ENCODE assay signal across 8 cellular contexts in the genomic region with DNA sequence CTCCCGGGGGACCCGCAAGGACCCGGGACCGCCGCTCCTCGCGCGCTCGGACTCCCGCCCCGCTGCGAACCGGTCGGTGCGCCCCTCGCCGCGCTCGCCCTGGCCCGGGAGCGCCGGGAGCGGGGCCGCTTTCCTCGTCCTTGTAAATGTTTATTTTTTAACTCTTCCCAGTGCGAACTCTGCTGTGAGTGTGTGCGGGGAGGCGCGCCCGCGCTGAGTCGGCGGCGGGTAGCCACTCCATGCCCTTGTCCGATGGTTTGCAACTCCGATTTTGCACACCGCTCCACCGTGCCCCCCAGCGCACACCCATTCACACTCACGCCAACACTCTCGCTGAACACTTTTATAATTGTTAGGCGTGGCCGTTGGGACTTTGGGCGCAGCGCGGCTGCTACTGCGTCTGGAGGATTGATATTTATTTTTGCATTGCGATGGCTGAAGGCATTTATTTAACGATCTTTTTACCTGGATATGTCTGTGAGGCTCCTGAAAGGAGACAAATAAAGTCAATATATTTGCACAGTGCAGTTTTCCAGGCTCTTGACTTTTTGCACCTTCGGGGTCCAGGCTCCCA. TPM values are rescaled to one million over a fixed set of nuclear protein-coding genes. Genes with fewer than 3 reads are reported as not detected.
DNase-seq lines count a peak whose midpoint lies in the region; ATAC-seq and TF ChIP-seq lines count a peak whose summit lies in the region.

No MANE protein-coding gene starts in this region.

- DNase-seq in heart right ventricle (no peak), left ventricle myocardium superior (no peak), astrocyte of the cerebellum (ENCODE audit: low read depth) (no peak), tibial nerve (ENCODE audit: low spot score in 2 of 2) (no peak), HK-2 (ENCODE audit: unreplicated experiment) (no peak), NCI-H510A (lab: John Stamatoyannopoulos, UW) (no peak), NCI-H1105 (lab: John Stamatoyannopoulos, UW) (no peak)

- 0% methylated on average over 31 to 50 of the region's 50 CpGs for WGBS in heart right ventricle, 2 donors
- 2% methylated on average over 50 of the region's 50 CpGs for WGBS in liver
- 1% methylated on average over 42 to 44 of the region's 50 CpGs for WGBS in tibial nerve, 2 donors

- TF ChIP-seq EP300 in tibial nerve (IDR thresholded peaks at IDR 0.05) = no peak

- intact Hi-C loops in heart right ventricle (cut with DNase I) = loop anchor here in 8 of 10 donors (2.0 to 10.0 kb wide), 9 partner anchors 21 to 94 kb away; no protein-coding TSS in a partner anchor
- intact Hi-C loops in left ventricle myocardium superior (cut with micrococcal nuclease) = loop anchor here (10.0 kb wide), 1 partner anchor 91 kb away; no protein-coding TSS in a partner anchor

- in situ Hi-C loops in astrocyte of the cerebellum (cut with HindIII; ENCODE audit: low sequenced_read_pairs) = no loop called here

- ATAC-seq in heart right ventricle = no peak
- no peak for ATAC-seq in left ventricle myocardium superior

- TF ChIP-seq CTCF in heart right ventricle (IDR thresholded peaks at IDR 0.05) (no peak), astrocyte of the cerebellum (IDR thresholded peaks at IDR 0.05; ENCODE audit: low read depth, low read length, missing control alignments) (no peak), liver (IDR thresholded peaks at IDR 0.05; ENCODE audit: low read depth, low read length, missing input control) (no peak), tibial nerve (IDR thresholded peaks at IDR 0.05) (no peak)

- peak overlapping the region; percentile 38 to 87 (median 80) for H3K4me3 ChIP-seq in heart right ventricle
- H3K4me3 ChIP-seq in astrocyte of the cerebellum (ENCODE audit: low read depth, low read length) = peak overlapping the region; percentile 50
- H3K4me3 ChIP-seq in liver (ENCODE audit: low read depth in 1 of 3, low read length in 3 of 3) = peak overlapping the region; percentile 52 to 82 (median 77)
- H3K4me3 ChIP-seq in tibial nerve = peak overlapping the region; percentile 43 to 71 (median 62)

- peak in 1 of 2 donors; percentile 5 for TF ChIP-seq RAD21 in liver (IDR thresholded peaks at IDR 0.05)

- no peak for TF ChIP-seq POLR2A in tibial nerve (IDR thresholded peaks at IDR 0.05)

- peak overlapping the region in 1 of 2 donors; percentile 5 for H3K9ac ChIP-seq in liver (ENCODE audit: low read depth in 1 of 2, low read length in 2 of 2)

- H3K27ac ChIP-seq in heart right ventricle = peak overlapping the region; percentile 86 to 93 (median 92)
- peak overlapping the region; percentile 67 to 86 for H3K27ac ChIP-seq in liver (ENCODE audit: low read depth in 1 of 2, low read length in 2 of 2)
- H3K27ac ChIP-seq in tibial nerve = peak overlapping the region; percentile 47 to 92 (median 80)

- H3K9me3 ChIP-seq in heart right ventricle = no peaks in the 10 kb centered on the region
- H3K9me3 ChIP-seq in liver (ENCODE audit: control insufficient read depth in 4 of 4, low read length in 3 of 4) = no peaks in the 10 kb centered on the region
- H3K9me3 ChIP-seq in tibial nerve = no peaks in the 10 kb centered on the region

- H3K36me3 ChIP-seq in heart right ventricle (peaks cover 0 to 9% (median 0%) of the 10 kb centered on the region in 9 donors), liver (ENCODE audit: control insufficient read depth in 4 of 4, insufficient read depth in 3 of 4, low read depth in 1 of 4, low read length in 3 of 4) (no peaks in the 10 kb centered on the region), tibial nerve (no peaks in the 10 kb centered on the region)

- H3K4me1 ChIP-seq in heart right ventricle = peaks cover 5 to 55% (median 31%) of the 10 kb centered on the region in 9 donors
- peaks cover 0 to 25% (median 15%) of the 10 kb centered on the region in 4 donors for H3K4me1 ChIP-seq in liver (ENCODE audit: control insufficient read depth in 4 of 4, insufficient read depth in 4 of 4, low read length in 3 of 4)
- H3K4me1 ChIP-seq in tibial nerve = peaks cover 0 to 41% (median 5%) of the 10 kb centered on the region in 4 donors

- H3K27me3 ChIP-seq in heart right ventricle (peaks cover 0 to 49% (median 0%) of the 10 kb centered on the region in 7 donors), liver (ENCODE audit: control insufficient read depth in 4 of 4, insufficient read depth in 4 of 4, low read length in 3 of 4) (peaks cover 0 to 2% (median 0%) of the 10 kb centered on the region in 4 donors), tibial nerve (peaks cover 0 to 12% of the 10 kb centered on the region in 2 donors)

TF ChIP-seq in liver, 16 proteins besides CTCF, POLR2A, EP300 and RAD21:
- TF ChIP-seq, protein P1, sequence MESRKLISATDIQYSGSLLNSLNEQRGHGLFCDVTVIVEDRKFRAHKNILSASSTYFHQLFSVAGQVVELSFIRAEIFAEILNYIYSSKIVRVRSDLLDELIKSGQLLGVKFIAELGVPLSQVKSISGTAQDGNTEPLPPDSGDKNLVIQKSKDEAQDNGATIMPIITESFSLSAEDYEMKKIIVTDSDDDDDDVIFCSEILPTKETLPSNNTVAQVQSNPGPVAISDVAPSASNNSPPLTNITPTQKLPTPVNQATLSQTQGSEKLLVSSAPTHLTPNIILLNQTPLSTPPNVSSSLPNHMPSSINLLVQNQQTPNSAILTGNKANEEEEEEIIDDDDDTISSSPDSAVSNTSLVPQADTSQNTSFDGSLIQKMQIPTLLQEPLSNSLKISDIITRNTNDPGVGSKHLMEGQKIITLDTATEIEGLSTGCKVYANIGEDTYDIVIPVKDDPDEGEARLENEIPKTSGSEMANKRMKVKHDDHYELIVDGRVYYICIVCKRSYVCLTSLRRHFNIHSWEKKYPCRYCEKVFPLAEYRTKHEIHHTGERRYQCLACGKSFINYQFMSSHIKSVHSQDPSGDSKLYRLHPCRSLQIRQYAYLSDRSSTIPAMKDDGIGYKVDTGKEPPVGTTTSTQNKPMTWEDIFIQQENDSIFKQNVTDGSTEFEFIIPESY (IDR thresholded peaks at IDR 0.05) = no peak

RNA-seq across cellular contexts. Expression of a gene that starts 1.0 kb away (rescaled TPM):
- total RNA-seq in heart right ventricle (10 to 100 TPM in 8 of 10 donors, 1 to 10 TPM in 2; 8.4 to 64.9 (median 25.7) TPM), left ventricle myocardium superior (16.1 TPM), liver (10 to 100 TPM in 1 of 2 donors, 1 to 10 TPM in 1; 4.3 to 18.5 TPM), tibial nerve (100 to 1,000 TPM; 127 to 220 (median 157) TPM)
- polyA plus RNA-seq in heart right ventricle (10 to 100 TPM; 24.1 to 37.7 TPM), liver (10 to 100 TPM in 1 of 2 donors, 1 to 10 TPM in 1; 2.5 to 13.5 TPM)
